Comparison of ENCODE assay signal across 15 cellular contexts in the genomic region with DNA sequence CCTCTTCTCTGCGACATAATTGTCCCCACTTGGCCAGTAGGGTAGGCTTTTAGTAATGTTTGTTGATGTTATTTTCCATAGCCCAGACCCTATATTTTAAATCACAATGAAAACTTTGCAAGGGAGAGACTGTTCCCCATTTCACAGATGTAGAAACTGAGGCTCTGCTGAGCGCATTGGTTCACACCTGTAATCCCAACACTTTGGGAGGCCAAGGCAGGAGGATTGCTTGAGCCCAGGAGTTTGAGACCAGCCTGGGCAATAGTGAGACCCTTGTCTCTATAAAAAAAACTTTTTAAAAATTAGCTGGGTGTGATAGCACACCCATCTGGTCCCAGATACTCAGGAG.
A peak's percentile ranks its signal among the peaks of the same experiment; 100 is the strongest.
DNase-seq lines count a peak whose midpoint lies in the region; ATAC-seq and TF ChIP-seq lines count a peak whose summit lies in the region.
"Had no signal": no experiment of that assay in that cellular context is flagged by ENCODE, and none has a peak within 500 bp of the region (broad histone marks: within the 10 kb centered on the region; RNA-seq: fewer than 3 reads in every experiment).

No MANE protein-coding gene starts in this region.

- 85 to 93% methylated on average over 2 of the region's 2 CpGs for WGBS in tibial nerve, 2 donors

- no peaks in the 10 kb centered on the region for H3K27me3 ChIP-seq in tibial nerve
- H3K27me3 ChIP-seq: upper lobe of right lung had no signal

- H3K9me3 Mint-ChIP-seq in activated T-cell treated with anti-CD3 and anti-CD28 coated beads, Interleukin-2, amount 50 U/mL, for 24 hours = no peaks in the 10 kb centered on the region
- no peaks in the 10 kb centered on the region for H3K9me3 Mint-ChIP-seq in WTC11
- no peaks in the 10 kb centered on the region for H3K9me3 Mint-ChIP-seq in memory B cell
- H3K9me3 Mint-ChIP-seq in stimulated activated naive B cell treated with anti-CD40 and anti-IgM and Interleukin-4, amounts not matched to agents 10 μg/mL and 1 μg/mL and 100 μg/mL, for 72 hours = no peaks in the 10 kb centered on the region
- H3K9me3 Mint-ChIP-seq in activated CD4-positive, alpha-beta T cell treated with anti-CD3 and anti-CD28 coated beads, Interleukin-2, amount 10 ng/mL, durations not matched to agents 7 days and 5 days = no peaks in the 10 kb centered on the region
- H3K9me3 Mint-ChIP-seq: activated naive CD8-positive, alpha-beta T cell treated with anti-CD3 and anti-CD28 coated beads for 36 hours; central memory CD8-positive, alpha-beta T cell had no signal

- no peaks in the 10 kb centered on the region for H3K27me3 Mint-ChIP-seq in activated T-cell treated with anti-CD3 and anti-CD28 coated beads, Interleukin-2, amount 50 U/mL, for 24 hours
- no peaks in the 10 kb centered on the region for H3K27me3 Mint-ChIP-seq in WTC11 (ENCODE audit: low read depth)
- no peaks in the 10 kb centered on the region for H3K27me3 Mint-ChIP-seq in memory B cell
- H3K27me3 Mint-ChIP-seq in stimulated activated naive B cell treated with anti-CD40 and anti-IgM and Interleukin-4, amounts not matched to agents 10 μg/mL and 1 μg/mL and 100 μg/mL, for 72 hours = no peaks in the 10 kb centered on the region
- no peaks in the 10 kb centered on the region for H3K27me3 Mint-ChIP-seq in activated CD4-positive, alpha-beta T cell treated with anti-CD3 and anti-CD28 coated beads, Interleukin-2, amount 10 ng/mL, durations not matched to agents 7 days and 5 days
- H3K27me3 Mint-ChIP-seq: activated naive CD8-positive, alpha-beta T cell treated with anti-CD3 and anti-CD28 coated beads for 36 hours; central memory CD8-positive, alpha-beta T cell had no signal

- DNase-seq in activated T-cell treated with anti-CD3 and anti-CD28 coated beads, Interleukin-2, amount 50 U/mL, for 24 hours = no peak
- DNase-seq in activated T-cell treated with anti-CD3 and anti-CD28 coated beads, Interleukin-2, amount 50 U/mL, for 48 hours = no peak
- DNase-seq in WTC11 (ENCODE audit: low spot score) (no peak), memory B cell (ENCODE audit: low spot score in 2 of 2) (no peak), tibial nerve (ENCODE audit: low spot score in 2 of 2) (no peak), NCI-H345 treated with DMSO at 0.1 percent for 48 hours (lab: John Stamatoyannopoulos, UW; ENCODE audit: unreplicated experiment) (no peak)
- DNase-seq in stimulated activated naive B cell treated with anti-CD40 and anti-IgM and Interleukin-4, amounts not matched to agents 10 μg/mL and 1 μg/mL and 100 μg/mL, for 72 hours = no peak
- no peak for DNase-seq in activated CD4-positive, alpha-beta T cell treated with anti-CD3 and anti-CD28 coated beads, Interleukin-2, amount 10 ng/mL, durations not matched to agents 7 days and 5 days
- DNase-seq: activated CD8-positive, alpha-beta memory T cell treated with anti-CD3 and anti-CD28 coated beads, Interleukin-2, amount 50 U/mL, for 4 hours; GDM1; NCI-H1048; upper lobe of right lung had no signal

- POLR2A ChIA-PET in WTC11 (lab: Charles Lee) = no interaction called here
- POLR2A ChIA-PET in activated CD4-positive, alpha-beta T cell treated with anti-CD3 and anti-CD28 coated beads, Interleukin-2, amount 10 ng/mL, durations not matched to agents 7 days and 5 days (lab: Charles Lee) = no interaction called here

- peak overlapping the region; percentile 94 for H3K27ac Mint-ChIP-seq in activated T-cell treated with anti-CD3 and anti-CD28 coated beads, Interleukin-2, amount 50 U/mL, for 24 hours
- H3K27ac Mint-ChIP-seq in WTC11 (peak overlapping the region; percentile 61), memory B cell (peak overlapping the region; percentile 43)
- H3K27ac Mint-ChIP-seq in stimulated activated naive B cell treated with anti-CD40 and anti-IgM and Interleukin-4, amounts not matched to agents 10 μg/mL and 1 μg/mL and 100 μg/mL, for 72 hours = no peak overlapping the region
- no peak overlapping the region for H3K27ac Mint-ChIP-seq in activated CD4-positive, alpha-beta T cell treated with anti-CD3 and anti-CD28 coated beads, Interleukin-2, amount 10 ng/mL, durations not matched to agents 7 days and 5 days

- no peaks in the 10 kb centered on the region for H3K9me3 ChIP-seq in tibial nerve
- H3K9me3 ChIP-seq: prostate gland, upper lobe of right lung had no signal

- peaks cover 0 to 82% (median 28%) of the 10 kb centered on the region in 4 donors for H3K4me1 ChIP-seq in tibial nerve
- H3K4me1 ChIP-seq: prostate gland had no signal

- H3K36me3 Mint-ChIP-seq in activated T-cell treated with anti-CD3 and anti-CD28 coated beads, Interleukin-2, amount 50 U/mL, for 24 hours (ENCODE audit: low read depth) = no peaks in the 10 kb centered on the region
- H3K36me3 Mint-ChIP-seq in WTC11 = no peaks in the 10 kb centered on the region
- H3K36me3 Mint-ChIP-seq in memory B cell = peaks cover 3% of the 10 kb centered on the region
- peaks cover 1 to 4% of the 10 kb centered on the region in 2 donors for H3K36me3 Mint-ChIP-seq in stimulated activated naive B cell treated with anti-CD40 and anti-IgM and Interleukin-4, amounts not matched to agents 10 μg/mL and 1 μg/mL and 100 μg/mL, for 72 hours
- peaks cover 1% of the 10 kb centered on the region for H3K36me3 Mint-ChIP-seq in activated CD4-positive, alpha-beta T cell treated with anti-CD3 and anti-CD28 coated beads, Interleukin-2, amount 10 ng/mL, durations not matched to agents 7 days and 5 days (ENCODE audit: low read depth)

- no peaks in the 10 kb centered on the region for H3K36me3 ChIP-seq in tibial nerve
- H3K36me3 ChIP-seq: prostate gland, upper lobe of right lung had no signal

- TF ChIP-seq CTCF in WTC11 (IDR thresholded peaks at IDR 0.05) (no peak), tibial nerve (IDR thresholded peaks at IDR 0.05) (no peak)

- H3K4me3 ChIP-seq in tibial nerve = no peak overlapping the region
- H3K4me3 ChIP-seq: prostate gland, upper lobe of right lung had no signal

- peak overlapping the region in 3 of 4 donors; percentile 51 to 80 (median 70) for H3K27ac ChIP-seq in tibial nerve
- H3K27ac ChIP-seq: prostate gland, upper lobe of right lung had no signal

- no peak overlapping the region for H3K4me3 Mint-ChIP-seq in activated T-cell treated with anti-CD3 and anti-CD28 coated beads, Interleukin-2, amount 50 U/mL, for 24 hours
- H3K4me3 Mint-ChIP-seq in WTC11 (no peak overlapping the region), memory B cell (no peak overlapping the region)
- no peak overlapping the region for H3K4me3 Mint-ChIP-seq in stimulated activated naive B cell treated with anti-CD40 and anti-IgM and Interleukin-4, amounts not matched to agents 10 μg/mL and 1 μg/mL and 100 μg/mL, for 72 hours
- no peak overlapping the region for H3K4me3 Mint-ChIP-seq in activated CD4-positive, alpha-beta T cell treated with anti-CD3 and anti-CD28 coated beads, Interleukin-2, amount 10 ng/mL, durations not matched to agents 7 days and 5 days
- H3K4me3 Mint-ChIP-seq: activated naive CD8-positive, alpha-beta T cell treated with anti-CD3 and anti-CD28 coated beads for 36 hours; central memory CD8-positive, alpha-beta T cell had no signal

- ATAC-seq in WTC11 = no peak
- no peak for ATAC-seq in memory B cell (ENCODE audit: low read depth)
- no peak for ATAC-seq in stimulated activated naive B cell treated with anti-CD40 and anti-IgM and Interleukin-4, amounts not matched to agents 10 μg/mL and 1 μg/mL and 100 μg/mL, for 72 hours (replicated peaks)

- CTCF ChIA-PET in WTC11 (lab: Charles Lee) = interaction anchor here (0.6 to 3.0 kb wide), 5 partner anchors 11 to 115 kb away, joined by 3 to 11 read pairs (median 3); partner anchors contain the start of gene DIP2B
- CTCF ChIA-PET in activated CD4-positive, alpha-beta T cell treated with anti-CD3 and anti-CD28 coated beads, Interleukin-2, amount 10 ng/mL, durations not matched to agents 7 days and 5 days (lab: Charles Lee) = interaction anchor here (0.5 kb wide), 1 partner anchor 74 kb away, joined by 3 read pairs; no protein-coding TSS in a partner anchor

- TF ChIP-seq POLR2A in tibial nerve (IDR thresholded peaks at IDR 0.05) = no peak

- H3K4me1 Mint-ChIP-seq in activated T-cell treated with anti-CD3 and anti-CD28 coated beads, Interleukin-2, amount 50 U/mL, for 24 hours (ENCODE audit: low read depth) = peaks cover 66% of the 10 kb centered on the region
- H3K4me1 Mint-ChIP-seq in WTC11 (peaks cover 44% of the 10 kb centered on the region), memory B cell (peaks cover 40% of the 10 kb centered on the region)
- H3K4me1 Mint-ChIP-seq in stimulated activated naive B cell treated with anti-CD40 and anti-IgM and Interleukin-4, amounts not matched to agents 10 μg/mL and 1 μg/mL and 100 μg/mL, for 72 hours = peaks cover 35 to 53% of the 10 kb centered on the region in 2 donors
- peaks cover 36% of the 10 kb centered on the region for H3K4me1 Mint-ChIP-seq in activated CD4-positive, alpha-beta T cell treated with anti-CD3 and anti-CD28 coated beads, Interleukin-2, amount 10 ng/mL, durations not matched to agents 7 days and 5 days

- no peak for TF ChIP-seq EP300 in tibial nerve (IDR thresholded peaks at IDR 0.05)

TF ChIP-seq in WTC11, 78 proteins besides CTCF, POLR2A, EP300 and RAD21 (continues in another document):
- no peak for TF ChIP-seq SP1 (CRISPR knock-in tag; conservative IDR thresholded peaks at IDR 0.05)
- TF ChIP-seq MYBL2 (CRISPR knock-in tag; IDR thresholded peaks at IDR 0.05) = no peak
- TF ChIP-seq ZNF425 (CRISPR knock-in tag; conservative IDR thresholded peaks at IDR 0.05) = no peak
- no peak for TF ChIP-seq SMAD3 (CRISPR knock-in tag; IDR thresholded peaks at IDR 0.05; ENCODE audit: borderline replicate concordance)
- TF ChIP-seq CREB1 (CRISPR knock-in tag; IDR thresholded peaks at IDR 0.05) = no peak

Comparison
In these comparisons a context has a peak if more than half of its experiments do, and no peak if none do; other contexts are left out.
1. H3K27ac Mint-ChIP-seq: peak in activated T-cell treated with anti-CD3 and anti-CD28 coated beads, Interleukin-2, amount 50 U/mL, for 24 hours (single experiment), WTC11 (single experiment) and memory B cell (single experiment); none in stimulated activated naive B cell treated with anti-CD40 and anti-IgM and Interleukin-4, amounts not matched to agents 10 μg/mL and 1 μg/mL and 100 μg/mL, for 72 hours (single experiment) and activated CD4-positive, alpha-beta T cell treated with anti-CD3 and anti-CD28 coated beads, Interleukin-2, amount 10 ng/mL, durations not matched to agents 7 days and 5 days (single experiment).